Comparison of ENCODE assay signal across 8 cellular contexts in the genomic region with DNA sequence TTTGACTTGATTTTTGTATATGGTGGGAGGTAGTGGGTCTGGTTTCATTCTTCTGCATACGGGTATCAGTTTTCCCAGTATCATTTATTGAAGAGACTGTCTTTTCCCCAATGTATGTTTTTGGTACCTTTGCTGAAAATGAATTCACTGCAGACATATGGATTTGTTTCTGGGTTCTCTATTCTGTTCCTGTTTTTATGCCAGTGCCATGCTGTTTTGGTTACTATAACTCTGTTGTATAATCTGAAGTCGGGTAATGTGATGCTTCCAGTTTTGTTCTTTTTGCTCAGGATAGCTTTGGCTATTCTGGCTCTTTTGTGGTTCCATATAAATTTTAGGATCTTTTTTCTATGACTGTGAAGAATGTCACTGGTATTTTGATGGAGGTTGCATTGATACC. TPM values are rescaled to one million over a fixed set of nuclear protein-coding genes. Genes with fewer than 3 reads are reported as not detected.
DNase-seq lines count a peak whose midpoint lies in the region; ATAC-seq and TF ChIP-seq lines count a peak whose summit lies in the region.

No MANE protein-coding gene starts in this region.

- TF ChIP-seq CTCF in left lung (IDR thresholded peaks at IDR 0.05): no peak
- no peak for TF ChIP-seq CTCF in thoracic aorta (IDR thresholded peaks at IDR 0.05)

- H3K4me1 ChIP-seq in left lung: peaks cover 6 to 64% of the 10 kb centered on the region in 2 donors
- peaks cover 15 to 41% of the 10 kb centered on the region in 2 donors for H3K4me1 ChIP-seq in thoracic aorta (ENCODE audit: control insufficient read depth in 1 of 2, low read depth in 2 of 2)

- peak overlapping the region in 1 of 2 donors; percentile 94 for H3K27ac ChIP-seq in left lung
- peak overlapping the region; percentile 96 to 98 for H3K27ac ChIP-seq in thoracic aorta

- ATAC-seq in left lung (no peak), thoracic aorta (ENCODE audit: insufficient number of reproducible peaks, low FRiP score, low read depth) (no peak), HG03565 (IDR thresholded peaks at IDR 0.05; ENCODE audit: unreplicated experiment) (no peak)

- peak overlapping the region; percentile 100 for H3K4me3 Mint-ChIP-seq in activated CD4-positive, alpha-beta T cell treated with anti-CD3 and anti-CD28 coated beads, Interleukin-2, amount 10 ng/mL, durations not matched to agents 7 days and 5 days
- H3K4me3 Mint-ChIP-seq in activated naive CD8-positive, alpha-beta T cell: peak overlapping the region; percentile 100

- DNase-seq in activated CD4-positive, alpha-beta T cell treated with anti-CD3 and anti-CD28 coated beads, Interleukin-2, amount 10 ng/mL, durations not matched to agents 7 days and 5 days: no peak
- DNase-seq in activated CD4-positive, alpha-beta T cell treated with anti-CD3 and anti-CD28 coated beads for 4 hours: no peak
- no peak for DNase-seq in left lung
- DNase-seq in thoracic aorta (ENCODE audit: low spot score): no peak
- DNase-seq in OCI-M2 (lab: John Stamatoyannopoulos, UW; ENCODE audit: unreplicated experiment): no peak
- DNase-seq in activated CD8-positive, alpha-beta memory T cell treated with anti-CD3 and anti-CD28 coated beads for 24 hours: no peak

- H3K27ac Mint-ChIP-seq in activated CD4-positive, alpha-beta T cell treated with anti-CD3 and anti-CD28 coated beads, Interleukin-2, amount 10 ng/mL, durations not matched to agents 7 days and 5 days: peak overlapping the region; percentile 100
- H3K27ac Mint-ChIP-seq in activated naive CD8-positive, alpha-beta T cell: peak overlapping the region; percentile 99

- H3K9me3 Mint-ChIP-seq in activated CD4-positive, alpha-beta T cell treated with anti-CD3 and anti-CD28 coated beads, Interleukin-2, amount 10 ng/mL, durations not matched to agents 7 days and 5 days: no peaks in the 10 kb centered on the region
- no peaks in the 10 kb centered on the region for H3K9me3 Mint-ChIP-seq in activated naive CD8-positive, alpha-beta T cell (ENCODE audit: low read depth)

- CTCF ChIA-PET in activated CD4-positive, alpha-beta T cell treated with anti-CD3 and anti-CD28 coated beads, Interleukin-2, amount 10 ng/mL, durations not matched to agents 7 days and 5 days (lab: Charles Lee): no interaction called here

- H3K36me3 Mint-ChIP-seq in activated CD4-positive, alpha-beta T cell treated with anti-CD3 and anti-CD28 coated beads, Interleukin-2, amount 10 ng/mL, durations not matched to agents 7 days and 5 days (ENCODE audit: low read depth): peaks cover 30% of the 10 kb centered on the region
- H3K36me3 Mint-ChIP-seq in activated naive CD8-positive, alpha-beta T cell: no peaks in the 10 kb centered on the region

- H3K27me3 ChIP-seq in left lung: no peaks in the 10 kb centered on the region
- no peaks in the 10 kb centered on the region for H3K27me3 ChIP-seq in thoracic aorta (replicated peaks; ENCODE audit: insufficient read depth)

- peaks cover 0 to 20% of the 10 kb centered on the region in 2 donors for H3K36me3 ChIP-seq in left lung
- H3K36me3 ChIP-seq in thoracic aorta: no peaks in the 10 kb centered on the region

- POLR2A ChIA-PET in activated CD4-positive, alpha-beta T cell treated with anti-CD3 and anti-CD28 coated beads, Interleukin-2, amount 10 ng/mL, durations not matched to agents 7 days and 5 days (lab: Charles Lee): no interaction called here

- intact Hi-C loops in left lung (cut with DNase I): no loop called here

- no peaks in the 10 kb centered on the region for H3K9me3 ChIP-seq in left lung
- H3K9me3 ChIP-seq in thoracic aorta: no peaks in the 10 kb centered on the region

- peaks cover 43% of the 10 kb centered on the region for H3K4me1 Mint-ChIP-seq in activated CD4-positive, alpha-beta T cell treated with anti-CD3 and anti-CD28 coated beads, Interleukin-2, amount 10 ng/mL, durations not matched to agents 7 days and 5 days
- H3K4me1 Mint-ChIP-seq in activated naive CD8-positive, alpha-beta T cell (ENCODE audit: low read depth): peaks cover 51% of the 10 kb centered on the region

- H3K27me3 Mint-ChIP-seq in activated CD4-positive, alpha-beta T cell treated with anti-CD3 and anti-CD28 coated beads, Interleukin-2, amount 10 ng/mL, durations not matched to agents 7 days and 5 days: no peaks in the 10 kb centered on the region
- H3K27me3 Mint-ChIP-seq in activated naive CD8-positive, alpha-beta T cell: no peaks in the 10 kb centered on the region

- peak overlapping the region; percentile 79 to 95 for H3K4me3 ChIP-seq in left lung
- H3K4me3 ChIP-seq in thoracic aorta: peak overlapping the region; percentile 91

RNA-seq across cellular contexts. Expression of gene ECD, which starts 0.8 kb away (rescaled TPM):
- 10 to 100 TPM; 30.5 to 31.7 TPM for total RNA-seq in activated CD4-positive, alpha-beta T cell treated with anti-CD3 and anti-CD28 coated beads, Interleukin-2, amount 10 ng/mL, durations not matched to agents 7 days and 5 days
- 10 to 100 TPM; 22.6 to 25.0 TPM for total RNA-seq in left lung
- total RNA-seq in thoracic aorta: 10 to 100 TPM; 34.8 to 39.2 TPM

RNA-seq across cellular contexts. Expression of gene FAM149B1, which starts 0.9 kb away (rescaled TPM):
- 10 to 100 TPM; 15.2 to 17.0 TPM for total RNA-seq in activated CD4-positive, alpha-beta T cell treated with anti-CD3 and anti-CD28 coated beads, Interleukin-2, amount 10 ng/mL, durations not matched to agents 7 days and 5 days
- 10 to 100 TPM; 20.4 to 26.4 TPM for total RNA-seq in left lung
- 10 to 100 TPM in 1 of 2 donors, 1 to 10 TPM in 1; 9.0 to 13.1 TPM for total RNA-seq in thoracic aorta

RNA-seq across cellular contexts. Expression of gene NUDT13, which starts 56.7 kb away (rescaled TPM):
- 1 to 10 TPM; 1.5 TPM for total RNA-seq in activated CD4-positive, alpha-beta T cell treated with anti-CD3 and anti-CD28 coated beads, Interleukin-2, amount 10 ng/mL, durations not matched to agents 7 days and 5 days
- total RNA-seq in left lung (1 to 10 TPM; 1.4 to 2.1 TPM), thoracic aorta (under 1 TPM; 0.56 to 0.68 TPM)
